34 cellular contexts compared by ENCODE assay signal in the genomic region with DNA sequence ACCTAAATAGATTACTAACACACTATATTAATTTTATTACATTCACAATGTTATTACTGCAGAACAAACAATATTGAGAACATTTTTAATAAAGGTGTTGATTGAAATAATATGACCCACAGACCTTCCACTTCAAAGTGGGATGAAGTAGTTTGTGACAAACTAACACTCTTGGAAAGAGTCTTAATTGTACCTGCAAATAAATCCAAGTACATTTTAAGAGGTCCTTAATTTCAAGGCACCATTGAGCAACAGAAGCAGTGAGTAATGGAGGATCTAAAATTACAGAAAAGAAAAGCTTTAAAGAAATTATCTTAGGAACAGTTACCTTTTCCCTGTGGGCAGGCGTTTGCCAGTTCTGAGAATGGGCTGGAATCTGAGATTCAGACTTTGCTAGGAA.
"Had no signal": no experiment of that assay in that cellular context is flagged by ENCODE, and none has a peak within 500 bp of the region (broad histone marks: within the 10 kb centered on the region; RNA-seq: fewer than 3 reads in every experiment).

No MANE protein-coding gene starts in this region.

- H3K4me3 ChIP-seq: adrenal gland, body of pancreas, esophagus squamous epithelium, gastroesophageal sphincter had no signal

- H3K4me1 Mint-ChIP-seq: activated B cell treated with CpG ODN at 0.5 μM for 24 hours; activated CD8-positive, alpha-beta memory T cell treated with anti-CD3 and anti-CD28 coated beads, Interleukin-2, amount 10 ng/mL, durations not matched to agents 7 days and 5 days; activated naive CD4-positive, alpha-beta T cell treated with anti-CD3 and anti-CD28 coated beads, Interleukin-2, amount 50 U/mL, for 24 hours; activated naive CD8-positive, alpha-beta T cell treated with anti-CD3 and anti-CD28 coated beads for 36 hours; activated naive CD8-positive, alpha-beta T cell treated with anti-CD3 and anti-CD28 coated beads, Interleukin-2, amount 50 U/mL, for 24 hours; T-helper 17 cell had no signal

- H3K9me3 ChIP-seq: adrenal gland, body of pancreas, esophagus squamous epithelium, gastroesophageal sphincter had no signal

- H3K4me1 ChIP-seq: adrenal gland had no signal

- H3K36me3 Mint-ChIP-seq: activated CD8-positive, alpha-beta memory T cell treated with anti-CD3 and anti-CD28 coated beads, Interleukin-2, amount 10 ng/mL, durations not matched to agents 7 days and 5 days; activated naive CD4-positive, alpha-beta T cell treated with anti-CD3 and anti-CD28 coated beads, Interleukin-2, amount 50 U/mL, for 24 hours; activated naive CD8-positive, alpha-beta T cell treated with anti-CD3 and anti-CD28 coated beads for 36 hours had no signal

- H3K4me3 Mint-ChIP-seq: activated B cell treated with CpG ODN at 0.5 μM for 24 hours; activated CD8-positive, alpha-beta memory T cell treated with anti-CD3 and anti-CD28 coated beads, Interleukin-2, amount 10 ng/mL, durations not matched to agents 7 days and 5 days; activated CD8-positive, alpha-beta T cell treated with anti-CD3 and anti-CD28 coated beads for 36 hours; activated naive CD4-positive, alpha-beta T cell treated with anti-CD3 and anti-CD28 coated beads for 36 hours; activated naive CD4-positive, alpha-beta T cell treated with anti-CD3 and anti-CD28 coated beads, Interleukin-2, amount 50 U/mL, for 24 hours; activated naive CD8-positive, alpha-beta T cell treated with anti-CD3 and anti-CD28 coated beads for 36 hours; activated naive CD8-positive, alpha-beta T cell treated with anti-CD3 and anti-CD28 coated beads, Interleukin-2, amount 50 U/mL, for 24 hours; activated T-helper 1 cell treated with anti-CD3 and anti-CD28 coated beads, Interleukin-12 subunit alpha, Interleukin-12 subunit beta, Interleukin-2, Interleukin-4 antibody, amounts not matched to agents 30 ng/mL and 10 ng/mL and 1 ng/mL, durations not matched to agents 14 hours and 24 hours and 36 hours; T-helper 17 cell; T-helper 2 cell treated with Interferon-gamma antibody and Interleukin-4, amounts not matched to agents 5 μg/mL and 100 μg/mL, for 36 hours had no signal

- DNase-seq: activated B cell treated with CpG ODN at 0.5 μM for 24 hours; activated CD4-positive, alpha-beta T cell treated with anti-CD3 and anti-CD28 coated beads for 48 hours; activated CD4-positive, alpha-beta T cell treated with anti-CD3 and anti-CD28 coated beads, Interleukin-2, amount 50 U/mL, for 1 hour; activated CD4-positive, alpha-beta T cell treated with anti-CD3 and anti-CD28 coated beads, Interleukin-2, amount 50 U/mL, for 48 hours; activated CD8-positive, alpha-beta memory T cell treated with anti-CD3 and anti-CD28 coated beads, Interleukin-2, amount 10 ng/mL, durations not matched to agents 7 days and 5 days; activated CD8-positive, alpha-beta memory T cell treated with anti-CD3 and anti-CD28 coated beads, Interleukin-2, amount 50 U/mL, for 4 hours; activated CD8-positive, alpha-beta T cell treated with anti-CD3 and anti-CD28 coated beads for 36 hours; activated effector memory CD4-positive, alpha-beta T cell treated with anti-CD3 and anti-CD28 coated beads, Interleukin-2, amount 50 U/mL, for 16 hours; activated naive CD4-positive, alpha-beta T cell treated with anti-CD3 and anti-CD28 coated beads for 36 hours; activated naive CD8-positive, alpha-beta T cell treated with anti-CD3 and anti-CD28 coated beads for 36 hours; activated naive CD8-positive, alpha-beta T cell treated with anti-CD3 and anti-CD28 coated beads, Interleukin-2, amount 50 U/mL, for 24 hours; activated T-cell treated with anti-CD3 and anti-CD28 coated beads, Interleukin-2, amount 50 U/mL, for 1 hour; activated T-cell treated with anti-CD3 and anti-CD28 coated beads, Interleukin-2, amount 50 U/mL, for 48 hours; adrenal gland; amygdala; aorta; body of pancreas; caudate nucleus; cortex of kidney; dermis blood vessel endothelial cell; effector CD8-positive, alpha-beta T cell; esophagus squamous epithelium; foreskin melanocyte; T-helper 1 cell; T-helper 17 cell; T1000; WERI-Rb-1 had no signal

- H3K27me3 ChIP-seq: adrenal gland, body of pancreas, esophagus squamous epithelium, gastroesophageal sphincter had no signal

- H3K27ac ChIP-seq: adrenal gland, body of pancreas, epithelial cell of prostate, esophagus squamous epithelium, gastroesophageal sphincter, WERI-Rb-1 had no signal

- H3K27ac Mint-ChIP-seq: activated B cell treated with CpG ODN at 0.5 μM for 24 hours; activated CD8-positive, alpha-beta memory T cell treated with anti-CD3 and anti-CD28 coated beads, Interleukin-2, amount 10 ng/mL, durations not matched to agents 7 days and 5 days; activated CD8-positive, alpha-beta T cell treated with anti-CD3 and anti-CD28 coated beads for 36 hours; activated naive CD4-positive, alpha-beta T cell treated with anti-CD3 and anti-CD28 coated beads for 36 hours; activated naive CD4-positive, alpha-beta T cell treated with anti-CD3 and anti-CD28 coated beads, Interleukin-2, amount 50 U/mL, for 24 hours; activated naive CD8-positive, alpha-beta T cell treated with anti-CD3 and anti-CD28 coated beads for 36 hours; activated naive CD8-positive, alpha-beta T cell treated with anti-CD3 and anti-CD28 coated beads, Interleukin-2, amount 50 U/mL, for 24 hours; activated T-helper 1 cell treated with anti-CD3 and anti-CD28 coated beads, Interleukin-12 subunit alpha, Interleukin-12 subunit beta, Interleukin-2, Interleukin-4 antibody, amounts not matched to agents 30 ng/mL and 10 ng/mL and 1 ng/mL, durations not matched to agents 14 hours and 24 hours and 36 hours; activated T-helper 2 cell treated with anti-CD3 and anti-CD28 coated beads, Interferon-gamma antibody, Interleukin-2, Interleukin-4, amounts not matched to agents 10 μg/mL and 5 μg/mL and 100 μg/mL, durations not matched to agents 14 hours and 24 hours and 36 hours; T-helper 17 cell; T-helper 2 cell treated with Interferon-gamma antibody and Interleukin-4, amounts not matched to agents 5 μg/mL and 100 μg/mL, for 36 hours had no signal

- ATAC-seq: activated CD4-positive, CD25-positive, alpha-beta regulatory T cell treated with anti-CD3 and anti-CD28 coated beads, Interleukin-2, amount 50 U/mL, for 24 hours; activated CD8-positive, alpha-beta memory T cell treated with anti-CD3 and anti-CD28 coated beads, Interleukin-2, amount 10 ng/mL, durations not matched to agents 7 days and 5 days; activated CD8-positive, alpha-beta T cell treated with anti-CD3 and anti-CD28 coated beads for 36 hours; activated naive CD8-positive, alpha-beta T cell treated with anti-CD3 and anti-CD28 coated beads, Interleukin-2, amount 50 U/mL, for 24 hours; body of pancreas; gastroesophageal sphincter; T-helper 17 cell had no signal

- H3K36me3 ChIP-seq: adrenal gland, esophagus squamous epithelium, gastroesophageal sphincter, WERI-Rb-1 had no signal

- H3K9me3 Mint-ChIP-seq: activated CD8-positive, alpha-beta T cell treated with anti-CD3 and anti-CD28 coated beads for 36 hours; activated naive CD4-positive, alpha-beta T cell treated with anti-CD3 and anti-CD28 coated beads for 36 hours; activated naive CD4-positive, alpha-beta T cell treated with anti-CD3 and anti-CD28 coated beads, Interleukin-2, amount 50 U/mL, for 24 hours; activated naive CD8-positive, alpha-beta T cell treated with anti-CD3 and anti-CD28 coated beads for 36 hours; activated naive CD8-positive, alpha-beta T cell treated with anti-CD3 and anti-CD28 coated beads, Interleukin-2, amount 50 U/mL, for 24 hours; activated T-helper 1 cell treated with anti-CD3 and anti-CD28 coated beads, Interleukin-12 subunit alpha, Interleukin-12 subunit beta, Interleukin-2, Interleukin-4 antibody, amounts not matched to agents 30 ng/mL and 10 ng/mL and 1 ng/mL, durations not matched to agents 14 hours and 24 hours and 36 hours; activated T-helper 2 cell treated with anti-CD3 and anti-CD28 coated beads, Interferon-gamma antibody, Interleukin-2, Interleukin-4, amounts not matched to agents 10 μg/mL and 5 μg/mL and 100 μg/mL, durations not matched to agents 14 hours and 24 hours and 36 hours had no signal

- H3K27me3 Mint-ChIP-seq: activated B cell treated with CpG ODN at 0.5 μM for 24 hours; activated CD8-positive, alpha-beta memory T cell treated with anti-CD3 and anti-CD28 coated beads, Interleukin-2, amount 10 ng/mL, durations not matched to agents 7 days and 5 days; activated CD8-positive, alpha-beta T cell treated with anti-CD3 and anti-CD28 coated beads for 36 hours; activated naive CD8-positive, alpha-beta T cell treated with anti-CD3 and anti-CD28 coated beads for 36 hours; activated naive CD8-positive, alpha-beta T cell treated with anti-CD3 and anti-CD28 coated beads, Interleukin-2, amount 50 U/mL, for 24 hours; T-helper 17 cell had no signal
